In genomic region chr22:40177738-40178416, GRCh38 we compare ENCODE assay signal across 8 cellular contexts. TPM values are rescaled to one million over a fixed set of nuclear protein-coding genes. Genes with fewer than 3 reads are reported as not detected.
DNase-seq lines count a peak whose midpoint lies in the region; ATAC-seq and TF ChIP-seq lines count a peak whose summit lies in the region.

Gene TNRC6B, plus strand, starts transcription at chr22:40177925. Its CDS starts 211 bp downstream, at chr22:40178136.

- no peaks in the 10 kb centered on the region for H3K36me3 ChIP-seq in A673 (ENCODE audit: insufficient read depth, low read length, poor library complexity, severe bottlenecking)

- TSS peak; percentile 83 for BruUV-seq in A673 (replicated peaks; lab: Mats Ljungman, UMichigan)

- intact Hi-C loops in A673 (cut with micrococcal nuclease; ENCODE audit: unreplicated experiment), result loop anchor here (5.0 kb wide), 1 partner anchor 136 kb away; no protein-coding TSS in a partner anchor

- TF ChIP-seq CTCF in A673 (conservative IDR thresholded peaks at IDR 0.05; ENCODE audit: low read depth, low read length) (no peak), cardiac fibroblast (IDR thresholded peaks at IDR 0.05; ENCODE audit: low read depth, low read length) (no peak)

- no peaks in the 10 kb centered on the region for H3K9me3 ChIP-seq in A673 (ENCODE audit: low read depth, low read length, poor library complexity, severe bottlenecking)

- H3K27ac ChIP-seq in A673 (ENCODE audit: low read depth, low read length, poor library complexity, severe bottlenecking) (peak within 1 kb of the TSS; percentile 93), skin epidermis (peak within 1 kb of the TSS in 20 of 21 experiments; percentile 68 to 97 (median 84))

- H3K4me3 ChIP-seq in A673 (ENCODE audit: low read depth, low read length, poor library complexity, severe bottlenecking) (peak within 1 kb of the TSS; percentile 61), cardiac fibroblast (replicated peaks in 1 of 2; ENCODE audit: low read depth in 2 of 2, low read length in 2 of 2) (peak within 1 kb of the TSS; percentile 67 to 75), skin epidermis (peak within 1 kb of the TSS; percentile 48 to 63 (median 52))

- peaks cover 28% of the 10 kb centered on the region for H3K4me1 ChIP-seq in A673 (ENCODE audit: insufficient read depth, low read length, poor library complexity, severe bottlenecking)

- POLR2A ChIA-PET in A673 (lab: Charles Lee; ENCODE audit: low non-redundant PET), result interaction anchor here (0.8 kb wide), 1 partner anchor 571 kb away, joined by 4 read pairs; no protein-coding TSS in a partner anchor

- H3K27me3 ChIP-seq in A673 (replicated peaks; ENCODE audit: insufficient read depth, low read depth, low read length, poor library complexity), result no peaks in the 10 kb centered on the region

- CTCF ChIA-PET in A673 (lab: Charles Lee), result interaction anchor here (0.8 kb wide), 1 partner anchor 16 kb away, joined by 4 read pairs; no protein-coding TSS in a partner anchor

- peak; percentile 67 for ATAC-seq in GM18861 (IDR thresholded peaks at IDR 0.05; ENCODE audit: unreplicated experiment)
- peak; percentile 75 for ATAC-seq in HG03097 (IDR thresholded peaks at IDR 0.05; ENCODE audit: low FRiP score, unreplicated experiment)

- DNase-seq in A673 (ENCODE audit: low spot score) (peak; percentile 98), NCI-H2171 (lab: John Stamatoyannopoulos, UW) (peak; percentile 94), UCSD-AML1 (lab: John Stamatoyannopoulos, UW; ENCODE audit: unreplicated experiment) (peak; percentile 48), cardiac fibroblast (ENCODE audit: low read depth in 2 of 2) (peak; percentile 98), iPS-NIHi11 (ENCODE audit: low spot score) (peak; percentile 79)

RNA-seq across cellular contexts. Expression of gene TNRC6B, which starts in this region (rescaled TPM):
- 52.2 and 56.6 TPM in 2 replicates for total RNA-seq in A673 (2021)

Comparison
In these comparisons a context has a peak if more than half of its experiments do, and no peak if none do; other contexts are left out.
1. Peak in every context shown above with its lines: DNase-seq, ATAC-seq, H3K4me3 ChIP-seq and H3K27ac ChIP-seq.
2. DNase-seq: peak in every context shown above with its lines; median percentile 98 in A673; 98 in cardiac fibroblast; 94 in NCI-H2171; 79 in iPS-NIHi11; 48 in UCSD-AML1.